In genomic region chr20:25294459-25295385, GRCh38 we compare ENCODE assay signal across 8 cellular contexts. TPM values are rescaled to one million over a fixed set of nuclear protein-coding genes. Genes with fewer than 3 reads are reported as not detected.
DNase-seq lines count a peak whose midpoint lies in the region; ATAC-seq lines count a peak whose summit lies in the region.

No MANE protein-coding gene starts in this region.

- ATAC-seq in GM19455 (IDR thresholded peaks at IDR 0.05; ENCODE audit: unreplicated experiment) = peak; percentile 30
- peak; percentile 89 for ATAC-seq in memory B cell (ENCODE audit: low read depth)
- ATAC-seq in GM19467 (IDR thresholded peaks at IDR 0.05; ENCODE audit: unreplicated experiment) = no peak

- no peaks in the 10 kb centered on the region for H3K9me3 Mint-ChIP-seq in activated CD4-positive, alpha-beta T cell treated with anti-CD3 and anti-CD28 coated beads, Interleukin-2, amount 10 ng/mL, durations not matched to agents 7 days and 5 days
- no peaks in the 10 kb centered on the region for H3K9me3 Mint-ChIP-seq in memory B cell

- no peak overlapping the region for H3K4me3 Mint-ChIP-seq in activated CD4-positive, alpha-beta T cell treated with anti-CD3 and anti-CD28 coated beads, Interleukin-2, amount 10 ng/mL, durations not matched to agents 7 days and 5 days
- H3K4me3 Mint-ChIP-seq in memory B cell = no peak overlapping the region

- CTCF ChIA-PET in activated CD4-positive, alpha-beta T cell treated with anti-CD3 and anti-CD28 coated beads, Interleukin-2, amount 10 ng/mL, durations not matched to agents 7 days and 5 days (lab: Charles Lee) = interaction anchor here (0.6 kb wide), 1 partner anchor 1130 kb away, joined by 3 read pairs; no protein-coding TSS in a partner anchor

- H3K4me1 Mint-ChIP-seq in activated CD4-positive, alpha-beta T cell treated with anti-CD3 and anti-CD28 coated beads, Interleukin-2, amount 10 ng/mL, durations not matched to agents 7 days and 5 days = peaks cover 4% of the 10 kb centered on the region
- H3K4me1 Mint-ChIP-seq in memory B cell = peaks cover 4% of the 10 kb centered on the region

- H3K36me3 Mint-ChIP-seq in activated CD4-positive, alpha-beta T cell treated with anti-CD3 and anti-CD28 coated beads, Interleukin-2, amount 10 ng/mL, durations not matched to agents 7 days and 5 days (ENCODE audit: low read depth) = peaks cover 9% of the 10 kb centered on the region
- H3K36me3 Mint-ChIP-seq in memory B cell = peaks cover 4% of the 10 kb centered on the region

- DNase-seq in AG08395 (ENCODE audit: low spot score) (peak; percentile 75), NCI-H2171 (lab: John Stamatoyannopoulos, UW) (peak; percentile 23), dermis microvascular lymphatic vessel endothelial cell (ENCODE audit: low read depth in 2 of 2) (peak; percentile 46 to 77), memory B cell (ENCODE audit: low spot score in 2 of 2) (peak; percentile 41 to 52)
- peak; percentile 60 for DNase-seq in activated CD4-positive, alpha-beta T cell treated with anti-CD3 and anti-CD28 coated beads, Interleukin-2, amount 10 ng/mL, durations not matched to agents 7 days and 5 days
- peak; percentile 28 to 30 for DNase-seq in stimulated activated CD8-positive, alpha-beta memory T cell treated with anti-CD3 and anti-CD28 coated beads, Interleukin-2, amount 100 ng/mL, for 48 hours (ENCODE audit: low read depth in 2 of 2)

- peak overlapping the region; percentile 46 for H3K27ac Mint-ChIP-seq in activated CD4-positive, alpha-beta T cell treated with anti-CD3 and anti-CD28 coated beads, Interleukin-2, amount 10 ng/mL, durations not matched to agents 7 days and 5 days
- no peak overlapping the region for H3K27ac Mint-ChIP-seq in memory B cell

- no peaks in the 10 kb centered on the region for H3K27me3 Mint-ChIP-seq in activated CD4-positive, alpha-beta T cell treated with anti-CD3 and anti-CD28 coated beads, Interleukin-2, amount 10 ng/mL, durations not matched to agents 7 days and 5 days
- no peaks in the 10 kb centered on the region for H3K27me3 Mint-ChIP-seq in memory B cell

- POLR2A ChIA-PET in activated CD4-positive, alpha-beta T cell treated with anti-CD3 and anti-CD28 coated beads, Interleukin-2, amount 10 ng/mL, durations not matched to agents 7 days and 5 days (lab: Charles Lee) = no interaction called here

RNA-seq across cellular contexts. Expression of gene PYGB, which starts 46.8 kb away (rescaled TPM):
- 10 to 100 TPM; 28.7 to 30.2 TPM for total RNA-seq in activated CD4-positive, alpha-beta T cell treated with anti-CD3 and anti-CD28 coated beads, Interleukin-2, amount 10 ng/mL, durations not matched to agents 7 days and 5 days
- total RNA-seq in dermis microvascular lymphatic vessel endothelial cell = 81.9 and 88.5 TPM in 2 replicates

Comparison
In these comparisons a context has a peak if more than half of its experiments do, and no peak if none do; other contexts are left out.
1. DNase-seq: peak in every context shown above with its lines; median percentile 75 in AG08395; 62 in dermis microvascular lymphatic vessel endothelial cell; 60 in activated CD4-positive, alpha-beta T cell treated with anti-CD3 and anti-CD28 coated beads, Interleukin-2, amount 10 ng/mL, durations not matched to agents 7 days and 5 days; 46 in memory B cell; 29 in stimulated activated CD8-positive, alpha-beta memory T cell treated with anti-CD3 and anti-CD28 coated beads, Interleukin-2, amount 100 ng/mL, for 48 hours; 23 in NCI-H2171.